ENCODE assay signal across 1 cellular context in the genomic region with DNA sequence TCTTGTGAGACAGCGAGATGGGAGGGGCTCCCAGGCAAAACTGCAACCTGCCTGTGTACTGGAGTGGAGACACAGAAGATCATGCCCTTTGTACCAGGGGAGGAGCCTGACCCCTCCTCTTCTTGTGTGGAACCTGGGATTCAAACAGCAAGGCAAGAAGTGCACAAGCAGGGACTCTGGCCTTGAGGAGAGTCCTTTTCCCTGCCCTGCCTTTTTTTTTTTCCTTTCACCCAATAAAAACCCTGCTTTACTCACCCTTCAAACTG.
TF ChIP-seq lines count a peak whose summit lies in the region.

No MANE protein-coding gene starts in this region.

TF ChIP-seq in GM23338, 12 proteins besides CTCF, POLR2A, EP300 and RAD21 (continued from another document):
- TF ChIP-seq CREB1 (CRISPR knock-in tag; IDR thresholded peaks at IDR 0.05; ENCODE audit: low read depth): no peak
- no peak for TF ChIP-seq ZNF114 (CRISPR knock-in tag; IDR thresholded peaks at IDR 0.05)
- TF ChIP-seq, protein P1, sequence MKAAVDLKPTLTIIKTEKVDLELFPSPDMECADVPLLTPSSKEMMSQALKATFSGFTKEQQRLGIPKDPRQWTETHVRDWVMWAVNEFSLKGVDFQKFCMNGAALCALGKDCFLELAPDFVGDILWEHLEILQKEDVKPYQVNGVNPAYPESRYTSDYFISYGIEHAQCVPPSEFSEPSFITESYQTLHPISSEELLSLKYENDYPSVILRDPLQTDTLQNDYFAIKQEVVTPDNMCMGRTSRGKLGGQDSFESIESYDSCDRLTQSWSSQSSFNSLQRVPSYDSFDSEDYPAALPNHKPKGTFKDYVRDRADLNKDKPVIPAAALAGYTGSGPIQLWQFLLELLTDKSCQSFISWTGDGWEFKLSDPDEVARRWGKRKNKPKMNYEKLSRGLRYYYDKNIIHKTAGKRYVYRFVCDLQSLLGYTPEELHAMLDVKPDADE (IDR thresholded peaks at IDR 0.05): no peak
- TF ChIP-seq JUNB (IDR thresholded peaks at IDR 0.05; ENCODE audit: unreplicated experiment): no peak
